Comparison of ENCODE assay signal across 10 cellular contexts in the genomic region with DNA sequence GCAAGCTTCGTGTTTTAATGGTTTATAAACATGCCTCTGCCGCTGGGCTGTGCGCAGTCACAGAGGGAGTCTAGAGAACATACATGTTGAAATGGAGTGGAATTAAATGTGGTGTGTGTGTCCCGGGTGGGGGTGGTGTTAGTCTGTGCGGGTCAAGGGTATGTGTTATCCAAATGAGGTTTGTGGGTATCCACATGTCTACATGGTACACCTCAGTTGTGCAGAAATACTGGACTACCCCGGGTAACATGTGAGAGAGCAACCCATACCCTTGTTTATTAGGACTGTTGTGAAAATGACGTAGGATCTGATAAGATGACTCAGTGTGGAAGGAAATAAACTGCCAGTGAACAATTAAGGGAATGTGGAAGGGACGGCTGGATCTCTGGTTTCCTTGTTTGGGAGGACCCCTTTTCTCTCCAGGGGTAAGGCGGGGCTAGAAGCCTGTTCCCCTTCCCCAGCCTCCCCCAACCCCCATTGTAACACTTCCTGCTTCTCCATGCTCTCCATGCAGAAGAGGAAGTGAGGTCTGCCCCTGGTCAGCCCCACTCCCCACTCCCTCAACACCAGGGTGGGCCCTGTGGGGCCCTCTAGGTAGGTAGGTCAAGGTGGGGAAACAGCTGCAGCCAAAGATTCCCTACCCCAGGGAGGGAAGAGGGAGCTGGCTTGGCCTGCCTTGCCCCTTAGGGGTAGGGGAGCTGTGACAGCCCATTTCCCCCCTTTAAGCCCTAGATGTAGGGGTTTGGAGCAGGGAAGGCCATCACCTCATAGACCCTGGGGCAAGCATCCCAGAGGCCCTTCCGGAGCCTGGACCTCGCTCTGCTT. TPM values are rescaled to one million over a fixed set of nuclear protein-coding genes. Genes with fewer than 3 reads are reported as not detected.
DNase-seq lines count a peak whose midpoint lies in the region; ATAC-seq and TF ChIP-seq lines count a peak whose summit lies in the region.
"Had no signal": no experiment of that assay in that cellular context is flagged by ENCODE, and none has a peak within 500 bp of the region (broad histone marks: within the 10 kb centered on the region; RNA-seq: fewer than 3 reads in every experiment).

No MANE protein-coding gene starts in this region.

- DNase-seq in H4 (ENCODE audit: low spot score): peak; percentile 82
- peak; percentile 41 for DNase-seq in fibroblast of peridontal ligament (ENCODE audit: extremely low read depth)
- DNase-seq in retinal pigment epithelial cell (ENCODE audit: low read depth): peak; percentile 38
- DNase-seq in HuH-7 (ENCODE audit: low spot score): no peak
- no peak for DNase-seq in NCI-H510A treated with DMSO at 0.1 percent for 48 hours (lab: John Stamatoyannopoulos, UW)
- DNase-seq in NCI-H187 (lab: John Stamatoyannopoulos, UW): no peak

- ATAC-seq in SK-N-SH treated with all-trans-retinoic acid at 6 μM for 48 hours: peak; percentile 72
- ATAC-seq in HG02884 (IDR thresholded peaks at IDR 0.05; ENCODE audit: unreplicated experiment): no peak
- ATAC-seq: T-helper 17 cell had no signal

- H3K4me3 ChIP-seq in retinal pigment epithelial cell (ENCODE audit: low read length): no peak overlapping the region

- no peak for TF ChIP-seq CTCF in retinal pigment epithelial cell (conservative IDR thresholded peaks at IDR 0.05; ENCODE audit: low read depth, low read length)

TF ChIP-seq in SK-N-SH treated with all-trans-retinoic acid at 6 μM for 48 hours, 23 proteins besides CTCF, POLR2A, EP300 and RAD21:
- no peak for TF ChIP-seq CSRNP3 (CRISPR knock-in tag; IDR thresholded peaks at IDR 0.05)
- TF ChIP-seq ARNTL (CRISPR knock-in tag; IDR thresholded peaks at IDR 0.05; ENCODE audit: borderline replicate concordance, low read depth): no peak
- no peak for TF ChIP-seq TCF4 (CRISPR knock-in tag; IDR thresholded peaks at IDR 0.05; ENCODE audit: borderline replicate concordance)
- no peak for TF ChIP-seq TOX (CRISPR knock-in tag; IDR thresholded peaks at IDR 0.05; ENCODE audit: borderline replicate concordance)
- TF ChIP-seq BACH2 (CRISPR knock-in tag; IDR thresholded peaks at IDR 0.05; ENCODE audit: borderline replicate concordance): no peak
- no peak for TF ChIP-seq ZNF70 (CRISPR knock-in tag; IDR thresholded peaks at IDR 0.05)
- TF ChIP-seq ZFP3 (CRISPR knock-in tag; IDR thresholded peaks at IDR 0.05): no peak
- no peak for TF ChIP-seq ZFP30 (CRISPR knock-in tag; IDR thresholded peaks at IDR 0.05)
- TF ChIP-seq, protein P1, sequence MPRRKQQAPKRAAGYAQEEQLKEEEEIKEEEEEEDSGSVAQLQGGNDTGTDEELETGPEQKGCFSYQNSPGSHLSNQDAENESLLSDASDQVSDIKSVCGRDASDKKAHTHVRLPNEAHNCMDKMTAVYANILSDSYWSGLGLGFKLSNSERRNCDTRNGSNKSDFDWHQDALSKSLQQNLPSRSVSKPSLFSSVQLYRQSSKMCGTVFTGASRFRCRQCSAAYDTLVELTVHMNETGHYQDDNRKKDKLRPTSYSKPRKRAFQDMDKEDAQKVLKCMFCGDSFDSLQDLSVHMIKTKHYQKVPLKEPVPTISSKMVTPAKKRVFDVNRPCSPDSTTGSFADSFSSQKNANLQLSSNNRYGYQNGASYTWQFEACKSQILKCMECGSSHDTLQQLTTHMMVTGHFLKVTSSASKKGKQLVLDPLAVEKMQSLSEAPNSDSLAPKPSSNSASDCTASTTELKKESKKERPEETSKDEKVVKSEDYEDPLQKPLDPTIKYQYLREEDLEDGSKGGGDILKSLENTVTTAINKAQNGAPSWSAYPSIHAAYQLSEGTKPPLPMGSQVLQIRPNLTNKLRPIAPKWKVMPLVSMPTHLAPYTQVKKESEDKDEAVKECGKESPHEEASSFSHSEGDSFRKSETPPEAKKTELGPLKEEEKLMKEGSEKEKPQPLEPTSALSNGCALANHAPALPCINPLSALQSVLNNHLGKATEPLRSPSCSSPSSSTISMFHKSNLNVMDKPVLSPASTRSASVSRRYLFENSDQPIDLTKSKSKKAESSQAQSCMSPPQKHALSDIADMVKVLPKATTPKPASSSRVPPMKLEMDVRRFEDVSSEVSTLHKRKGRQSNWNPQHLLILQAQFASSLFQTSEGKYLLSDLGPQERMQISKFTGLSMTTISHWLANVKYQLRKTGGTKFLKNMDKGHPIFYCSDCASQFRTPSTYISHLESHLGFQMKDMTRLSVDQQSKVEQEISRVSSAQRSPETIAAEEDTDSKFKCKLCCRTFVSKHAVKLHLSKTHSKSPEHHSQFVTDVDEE (CRISPR knock-in tag; IDR thresholded peaks at IDR 0.05): no peak
- no peak for TF ChIP-seq CSDC2 (CRISPR knock-in tag; IDR thresholded peaks at IDR 0.05)
- no peak for TF ChIP-seq CREB5 (CRISPR knock-in tag; IDR thresholded peaks at IDR 0.05; ENCODE audit: low read depth)

RNA-seq across cellular contexts. Expression of gene EPS8L3, which starts 0.7 kb away (rescaled TPM):
- total RNA-seq in H4 (2014; rRNA removed; shearing (Covaris generic)): not detected in 2 replicates
- total RNA-seq: omental fat pad, T-helper 17 cell had no signal

RNA-seq across cellular contexts. Expression of gene GSTM3, which starts 22.2 kb away (rescaled TPM):
- total RNA-seq in H4 (2014; rRNA removed; shearing (Covaris generic)): 228 and 275 TPM in 2 replicates

RNA-seq across cellular contexts. Expression of gene GSTM5, which starts 51.0 kb away (rescaled TPM):
- not detected in 2 replicates for total RNA-seq in H4 (2014; rRNA removed; shearing (Covaris generic))

Comparison
In these comparisons a context has a peak if more than half of its experiments do, and no peak if none do; other contexts are left out.
1. DNase-seq: peak in H4 (single experiment), fibroblast of peridontal ligament (single experiment) and retinal pigment epithelial cell (single experiment); none in HuH-7 (single experiment), NCI-H510A treated with DMSO at 0.1 percent for 48 hours (single experiment) and NCI-H187 (0 of 2).